Comparison of ENCODE assay signal across 11 cellular contexts in genomic region chr3:190618349-190619030, GRCh38.
DNase-seq lines count a peak whose midpoint lies in the region; ATAC-seq and TF ChIP-seq lines count a peak whose summit lies in the region.
"Had no signal": no experiment of that assay in that cellular context is flagged by ENCODE, and none has a peak within 500 bp of the region (broad histone marks: within the 10 kb centered on the region; RNA-seq: fewer than 3 reads in every experiment).

No MANE protein-coding gene starts in this region.

- H3K4me3 ChIP-seq in skeletal muscle satellite cell (ENCODE audit: low read length) (no peak overlapping the region), body of pancreas (no peak overlapping the region)
- H3K4me3 ChIP-seq: vagina had no signal

- DNase-seq in activated CD4-positive, alpha-beta T cell treated with anti-CD3 and anti-CD28 coated beads, Interleukin-2, amount 10 ng/mL, durations not matched to agents 24 days and 14 days, result peak; percentile 63
- no peak for DNase-seq in activated CD4-positive, alpha-beta T cell treated with anti-CD3 and anti-CD28 coated beads for 1 hour
- DNase-seq in activated CD4-positive, alpha-beta memory T cell treated with anti-CD3 and anti-CD28 coated beads for 36 hours, result no peak
- DNase-seq in retina (no peak), RWPE1 (ENCODE audit: low spot score) (no peak), body of pancreas (no peak)
- DNase-seq: NCI-H82 had no signal

- peak; percentile 30 for ATAC-seq in HG03159 (IDR thresholded peaks at IDR 0.05; ENCODE audit: unreplicated experiment)
- no peak for ATAC-seq in body of pancreas

- peaks cover 73% of the 10 kb centered on the region for H3K4me1 Mint-ChIP-seq in activated CD4-positive, alpha-beta T cell treated with anti-CD3 and anti-CD28 coated beads, Interleukin-2, amount 10 ng/mL, durations not matched to agents 24 days and 14 days
- H3K4me1 Mint-ChIP-seq in activated CD4-positive, alpha-beta memory T cell treated with anti-CD3 and anti-CD28 coated beads for 36 hours (ENCODE audit: low read depth), result peaks cover 58% of the 10 kb centered on the region

- peaks cover 10% of the 10 kb centered on the region for H3K9me3 Mint-ChIP-seq in activated CD4-positive, alpha-beta T cell treated with anti-CD3 and anti-CD28 coated beads, Interleukin-2, amount 10 ng/mL, durations not matched to agents 24 days and 14 days
- no peaks in the 10 kb centered on the region for H3K9me3 Mint-ChIP-seq in activated CD4-positive, alpha-beta memory T cell treated with anti-CD3 and anti-CD28 coated beads for 36 hours

- H3K27me3 ChIP-seq in skeletal muscle satellite cell (ENCODE audit: control insufficient read depth, insufficient read depth, low read length) (no peaks in the 10 kb centered on the region), body of pancreas (no peaks in the 10 kb centered on the region)
- H3K27me3 ChIP-seq: vagina had no signal

- CTCF ChIA-PET in activated CD4-positive, alpha-beta memory T cell treated with anti-CD3 and anti-CD28 coated beads for 36 hours (lab: Charles Lee), result interaction anchor here (0.6 to 2.7 kb wide), 7 partner anchors 27 to 175 kb away, joined by 3 to 15 read pairs (median 4); partner anchors contain the start of gene IL1RAP
- CTCF ChIA-PET in RWPE1 (lab: Yijun Ruan, JAX), result interaction anchor here (0.8 kb wide), 1 partner anchor 63 kb away, joined by 3 read pairs; no protein-coding TSS in a partner anchor

- H3K9ac ChIP-seq in skeletal muscle satellite cell (ENCODE audit: low read depth, low read length), result no peak overlapping the region
- H3K9ac ChIP-seq: KMS-11 had no signal

- H3K36me3 ChIP-seq in skeletal muscle satellite cell (ENCODE audit: insufficient read depth, low read length) (peaks cover 8% of the 10 kb centered on the region), body of pancreas (replicated peaks in 1 of 2; ENCODE audit: insufficient read depth in 1 of 2, low read depth in 2 of 2) (no peaks in the 10 kb centered on the region)
- H3K36me3 ChIP-seq: vagina had no signal

- H3K27ac ChIP-seq in RWPE1 (no peak overlapping the region), body of pancreas (no peak overlapping the region)
- H3K27ac ChIP-seq: KMS-11, vagina had no signal

- TF ChIP-seq CTCF in RWPE1 (conservative IDR thresholded peaks at IDR 0.05; ENCODE audit: low read depth) (no peak), body of pancreas (IDR thresholded peaks at IDR 0.05) (no peak)

- peaks cover 13% of the 10 kb centered on the region for H3K4me1 ChIP-seq in skeletal muscle satellite cell (ENCODE audit: control insufficient read depth, insufficient read depth, low read length)
- peaks cover 7% of the 10 kb centered on the region for H3K4me1 ChIP-seq in body of pancreas
- H3K4me1 ChIP-seq: vagina had no signal

- H3K9me3 ChIP-seq in skeletal muscle satellite cell (replicated peaks; ENCODE audit: low read length), result no peaks in the 10 kb centered on the region
- H3K9me3 ChIP-seq in body of pancreas, result no peaks in the 10 kb centered on the region
- H3K9me3 ChIP-seq: vagina had no signal

- 68 to 79% methylated on average over 7 of the region's 7 CpGs for WGBS in body of pancreas, 2 donors

- no peaks in the 10 kb centered on the region for H3K27me3 Mint-ChIP-seq in activated CD4-positive, alpha-beta T cell treated with anti-CD3 and anti-CD28 coated beads, Interleukin-2, amount 10 ng/mL, durations not matched to agents 24 days and 14 days
- H3K27me3 Mint-ChIP-seq in activated CD4-positive, alpha-beta memory T cell treated with anti-CD3 and anti-CD28 coated beads for 36 hours, result no peaks in the 10 kb centered on the region

- H3K4me3 Mint-ChIP-seq in activated CD4-positive, alpha-beta T cell treated with anti-CD3 and anti-CD28 coated beads, Interleukin-2, amount 10 ng/mL, durations not matched to agents 24 days and 14 days, result peak overlapping the region; percentile 75
- H3K4me3 Mint-ChIP-seq in activated CD4-positive, alpha-beta memory T cell treated with anti-CD3 and anti-CD28 coated beads for 36 hours, result peak overlapping the region; percentile 45

- H3K36me3 Mint-ChIP-seq in activated CD4-positive, alpha-beta T cell treated with anti-CD3 and anti-CD28 coated beads, Interleukin-2, amount 10 ng/mL, durations not matched to agents 24 days and 14 days (ENCODE audit: low read depth), result peaks cover 40% of the 10 kb centered on the region
- H3K36me3 Mint-ChIP-seq in activated CD4-positive, alpha-beta memory T cell treated with anti-CD3 and anti-CD28 coated beads for 36 hours, result peaks cover 19% of the 10 kb centered on the region

- peak overlapping the region; percentile 91 for H3K27ac Mint-ChIP-seq in activated CD4-positive, alpha-beta T cell treated with anti-CD3 and anti-CD28 coated beads, Interleukin-2, amount 10 ng/mL, durations not matched to agents 24 days and 14 days
- peak overlapping the region; percentile 96 for H3K27ac Mint-ChIP-seq in activated CD4-positive, alpha-beta memory T cell treated with anti-CD3 and anti-CD28 coated beads for 36 hours

- TF ChIP-seq POLR2A in body of pancreas (IDR thresholded peaks at IDR 0.05), result no peak

- peak overlapping the region; percentile 28 for H3K4me2 ChIP-seq in skeletal muscle satellite cell (ENCODE audit: low read length)
- H3K4me2 ChIP-seq: KMS-11 had no signal

- intact Hi-C loops in activated CD4-positive, alpha-beta T cell treated with anti-CD3 and anti-CD28 coated beads, Interleukin-2, amount 10 ng/mL, durations not matched to agents 24 days and 14 days (cut with micrococcal nuclease), result loop anchor here (1.0 to 10.0 kb wide), 6 partner anchors 32 to 1314 kb away; partner anchors contain the start of gene CLDN1
- intact Hi-C loops in activated CD4-positive, alpha-beta memory T cell treated with anti-CD3 and anti-CD28 coated beads for 36 hours (cut with micrococcal nuclease), result loop anchor here (1.0 to 5.0 kb wide), 7 partner anchors 32 to 1831 kb away; partner anchors contain the start of gene IL1RAP
- intact Hi-C loops in body of pancreas (cut with DNase I), result no loop called here

- POLR2A ChIA-PET in activated CD4-positive, alpha-beta memory T cell treated with anti-CD3 and anti-CD28 coated beads for 36 hours (lab: Charles Lee), result interaction anchor here (0.6 to 2.1 kb wide), 9 partner anchors 24 to 1704 kb away, joined by 3 to 17 read pairs (median 5); partner anchors contain the start of gene IL1RAP
- POLR2A ChIA-PET in RWPE1 (lab: Yijun Ruan, JAX; ENCODE audit: low non-redundant PET), result no interaction called here
